21 cellular contexts compared by ENCODE assay signal in the genomic region with DNA sequence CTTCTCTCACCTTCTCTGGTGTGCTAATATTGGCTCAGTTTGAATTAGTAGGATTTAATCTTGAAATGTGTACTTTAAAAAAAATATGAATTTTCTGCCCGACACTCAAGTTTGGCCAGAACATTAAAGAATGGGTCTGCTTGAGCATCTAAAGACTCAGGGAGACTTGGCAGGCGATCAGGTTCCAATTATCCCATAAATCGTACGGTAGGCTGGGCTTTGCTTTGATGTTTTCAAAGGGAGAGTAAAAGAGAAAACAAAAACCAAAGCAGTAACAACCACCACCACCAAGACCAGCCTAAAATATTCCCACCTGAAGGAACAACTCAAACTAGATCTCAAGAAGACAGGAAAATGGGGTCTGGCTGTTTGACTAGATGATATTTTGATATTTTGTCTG.
"Had no signal": no experiment of that assay in that cellular context is flagged by ENCODE, and none has a peak within 500 bp of the region (broad histone marks: within the 10 kb centered on the region; RNA-seq: fewer than 3 reads in every experiment).

No MANE protein-coding gene starts in this region.

- DNase-seq: activated CD4-positive, alpha-beta T cell treated with anti-CD3 and anti-CD28 coated beads, Interleukin-2, amount 10 ng/mL, durations not matched to agents 7 days and 5 days; activated CD4-positive, CD25-positive, alpha-beta regulatory T cell treated with anti-CD3 and anti-CD28 coated beads, Interleukin-2, amount 50 U/mL, for 72 hours; activated CD8-positive, alpha-beta memory T cell treated with anti-CD3 and anti-CD28 coated beads, Interleukin-2, amount 10 ng/mL, durations not matched to agents 7 days and 5 days; activated CD8-positive, alpha-beta T cell treated with anti-CD3 and anti-CD28 coated beads for 36 hours; activated effector memory CD4-positive, alpha-beta T cell treated with anti-CD3 and anti-CD28 coated beads, Interleukin-2, amount 50 U/mL, for 16 hours; activated T-cell treated with anti-CD3 and anti-CD28 coated beads for 4 hours; anterior cingulate cortex; central memory CD4-positive, alpha-beta T cell; esophagus squamous epithelium; gastrocnemius medialis; hypothalamus; pancreas; psoas muscle; spleen; stimulated activated CD4-positive, alpha-beta T cell treated with anti-CD3 and anti-CD28 coated beads, Interleukin-4, amount 100 ng/mL, for 1 hour; stimulated activated naive CD8-positive, alpha-beta T cell treated with anti-CD3 and anti-CD28 coated beads, Interleukin-15, Interleukin-2, amounts not matched to agents 100 U/mL and 50 U/mL, for 24 hours; upper lobe of left lung; WERI-Rb-1 had no signal

- H3K4me3 Mint-ChIP-seq: activated CD4-positive, alpha-beta T cell treated with anti-CD3 and anti-CD28 coated beads, Interleukin-2, amount 10 ng/mL, durations not matched to agents 7 days and 5 days; activated CD8-positive, alpha-beta memory T cell treated with anti-CD3 and anti-CD28 coated beads, Interleukin-2, amount 10 ng/mL, durations not matched to agents 7 days and 5 days; activated CD8-positive, alpha-beta T cell treated with anti-CD3 and anti-CD28 coated beads for 36 hours; activated naive CD4-positive, alpha-beta T cell treated with anti-CD3 and anti-CD28 coated beads, Interleukin-2, amount 50 U/mL, for 24 hours; natural killer cell treated with Interleukin-12 subunit alpha and Interleukin-12 subunit beta and Interleukin-15 and Interleukin-18, amount 100 ng/mL, for 72 hours; T-helper 2 cell treated with Interferon-gamma antibody and Interleukin-4, amounts not matched to agents 5 μg/mL and 100 μg/mL, for 36 hours had no signal

- ATAC-seq: activated CD8-positive, alpha-beta memory T cell treated with anti-CD3 and anti-CD28 coated beads, Interleukin-2, amount 10 ng/mL, durations not matched to agents 7 days and 5 days; activated CD8-positive, alpha-beta T cell treated with anti-CD3 and anti-CD28 coated beads for 36 hours; gastrocnemius medialis; natural killer cell treated with Interleukin-12 subunit alpha and Interleukin-12 subunit beta and Interleukin-15 and Interleukin-18, amount 100 ng/mL, for 72 hours; pancreas; psoas muscle; stimulated activated naive CD8-positive, alpha-beta T cell treated with anti-CD3 and anti-CD28 coated beads, Interleukin-15, Interleukin-2, amounts not matched to agents 100 U/mL and 50 U/mL, for 24 hours had no signal

- H3K36me3 Mint-ChIP-seq: activated CD8-positive, alpha-beta memory T cell treated with anti-CD3 and anti-CD28 coated beads, Interleukin-2, amount 10 ng/mL, durations not matched to agents 7 days and 5 days; activated naive CD4-positive, alpha-beta T cell treated with anti-CD3 and anti-CD28 coated beads, Interleukin-2, amount 50 U/mL, for 24 hours; natural killer cell treated with Interleukin-12 subunit alpha and Interleukin-12 subunit beta and Interleukin-15 and Interleukin-18, amount 100 ng/mL, for 72 hours had no signal

- H3K9me3 Mint-ChIP-seq: activated CD4-positive, alpha-beta T cell treated with anti-CD3 and anti-CD28 coated beads, Interleukin-2, amount 10 ng/mL, durations not matched to agents 7 days and 5 days; activated CD8-positive, alpha-beta T cell treated with anti-CD3 and anti-CD28 coated beads for 36 hours; activated naive CD4-positive, alpha-beta T cell treated with anti-CD3 and anti-CD28 coated beads, Interleukin-2, amount 50 U/mL, for 24 hours; natural killer cell treated with Interleukin-12 subunit alpha and Interleukin-12 subunit beta and Interleukin-15 and Interleukin-18, amount 100 ng/mL, for 72 hours; T-helper 2 cell treated with Interferon-gamma antibody and Interleukin-4, amounts not matched to agents 5 μg/mL and 100 μg/mL, for 36 hours had no signal

- H3K4me1 Mint-ChIP-seq: activated CD4-positive, alpha-beta T cell treated with anti-CD3 and anti-CD28 coated beads, Interleukin-2, amount 10 ng/mL, durations not matched to agents 7 days and 5 days; activated CD8-positive, alpha-beta memory T cell treated with anti-CD3 and anti-CD28 coated beads, Interleukin-2, amount 10 ng/mL, durations not matched to agents 7 days and 5 days; activated naive CD4-positive, alpha-beta T cell treated with anti-CD3 and anti-CD28 coated beads, Interleukin-2, amount 50 U/mL, for 24 hours had no signal

- H3K27me3 Mint-ChIP-seq: activated CD4-positive, alpha-beta T cell treated with anti-CD3 and anti-CD28 coated beads, Interleukin-2, amount 10 ng/mL, durations not matched to agents 7 days and 5 days; activated CD8-positive, alpha-beta memory T cell treated with anti-CD3 and anti-CD28 coated beads, Interleukin-2, amount 10 ng/mL, durations not matched to agents 7 days and 5 days; activated naive CD4-positive, alpha-beta T cell treated with anti-CD3 and anti-CD28 coated beads, Interleukin-2, amount 50 U/mL, for 24 hours; natural killer cell treated with Interleukin-12 subunit alpha and Interleukin-12 subunit beta and Interleukin-15 and Interleukin-18, amount 100 ng/mL, for 72 hours had no signal

- H3K27ac Mint-ChIP-seq: activated CD4-positive, alpha-beta T cell treated with anti-CD3 and anti-CD28 coated beads, Interleukin-2, amount 10 ng/mL, durations not matched to agents 7 days and 5 days; activated CD8-positive, alpha-beta memory T cell treated with anti-CD3 and anti-CD28 coated beads, Interleukin-2, amount 10 ng/mL, durations not matched to agents 7 days and 5 days; activated CD8-positive, alpha-beta T cell treated with anti-CD3 and anti-CD28 coated beads for 36 hours; activated naive CD4-positive, alpha-beta T cell treated with anti-CD3 and anti-CD28 coated beads, Interleukin-2, amount 50 U/mL, for 24 hours; natural killer cell treated with Interleukin-12 subunit alpha and Interleukin-12 subunit beta and Interleukin-15 and Interleukin-18, amount 100 ng/mL, for 72 hours; T-helper 2 cell treated with Interferon-gamma antibody and Interleukin-4, amounts not matched to agents 5 μg/mL and 100 μg/mL, for 36 hours had no signal
